In the genomic region with DNA sequence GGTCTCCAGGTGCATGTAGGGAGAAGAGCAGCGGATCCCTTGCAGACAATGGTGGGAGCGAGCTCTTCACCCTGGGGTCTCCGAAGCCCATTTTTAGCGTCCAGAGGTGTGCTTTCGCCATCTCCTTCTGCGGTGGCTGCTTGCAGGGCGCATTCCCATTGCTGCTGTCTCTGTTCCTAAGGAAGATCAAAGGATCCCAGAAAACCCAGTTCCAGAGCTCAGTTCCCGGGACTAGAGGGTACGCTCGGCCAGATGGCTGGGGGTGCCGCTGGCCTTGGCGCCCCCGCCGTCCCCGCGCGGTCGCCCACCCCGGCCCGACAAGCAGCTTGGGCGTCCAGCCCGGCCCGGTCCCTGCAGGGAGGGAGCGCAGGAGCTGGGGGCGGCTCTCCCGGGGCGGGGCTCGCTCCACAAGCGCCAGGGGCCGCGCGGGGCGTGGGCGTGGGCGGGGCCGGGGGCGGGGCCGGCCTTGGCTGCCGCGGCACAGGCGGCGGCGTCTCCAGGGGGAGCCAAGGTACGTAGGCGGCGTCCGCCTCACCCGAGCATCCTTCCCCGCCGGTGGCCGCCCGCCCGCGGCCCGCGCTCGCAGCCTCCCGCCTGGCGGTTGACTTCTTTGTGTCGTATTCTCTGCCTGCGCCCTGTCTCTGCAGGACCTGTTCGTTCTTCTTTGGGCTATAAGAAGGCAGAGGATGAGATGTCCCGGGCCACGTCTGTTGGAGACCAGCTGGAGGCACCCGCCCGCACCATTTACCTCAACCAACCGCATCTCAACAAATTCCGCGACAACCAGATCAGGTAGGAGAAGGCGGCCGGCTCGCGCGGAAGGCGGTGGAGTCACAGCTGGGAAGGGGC, we compare ENCODE assay signal across 8 cellular contexts.
DNase-seq lines count a peak whose midpoint lies in the region; ATAC-seq and TF ChIP-seq lines count a peak whose summit lies in the region.

No MANE protein-coding gene starts in this region.

- intact Hi-C loops in posterior cingulate gyrus (cut with DNase I), result no loop called here

- TF ChIP-seq CTCF in coronary artery (IDR thresholded peaks at IDR 0.05), result no peak

- ATAC-seq in HG03354 (IDR thresholded peaks at IDR 0.05; ENCODE audit: poor library complexity, severe bottlenecking, unreplicated experiment) (no peak), HG02870 (IDR thresholded peaks at IDR 0.05; ENCODE audit: unreplicated experiment) (no peak), GM21390 (IDR thresholded peaks at IDR 0.05; ENCODE audit: unreplicated experiment) (no peak)

- DNase-seq in NCI-H1417 (lab: John Stamatoyannopoulos, UW) (peak; percentile 59 to 83 (median 80)), NCI-H1417 treated with DMSO at 0.1 percent for 48 hours (lab: John Stamatoyannopoulos, UW) (no peak), NCI-H2227 treated with DMSO at 0.1 percent for 48 hours (lab: John Stamatoyannopoulos, UW) (peak; percentile 65), coronary artery (ENCODE audit: low spot score) (no peak), posterior cingulate gyrus (peak in 9 of 10 donors; percentile 33 to 93 (median 64))

- peak overlapping the region; percentile 22 for H3K4me3 ChIP-seq in coronary artery

- H3K27ac ChIP-seq in coronary artery, result no peak overlapping the region

Comparison
In these comparisons a context has a peak if more than half of its experiments do, and no peak if none do; other contexts are left out.
1. DNase-seq: peak in NCI-H1417 (3 of 3), NCI-H2227 treated with DMSO at 0.1 percent for 48 hours (single experiment) and posterior cingulate gyrus (9 of 10); none in NCI-H1417 treated with DMSO at 0.1 percent for 48 hours (single experiment) and coronary artery (single experiment).